ENCODE assay signal across 31 cellular contexts in the genomic region with DNA sequence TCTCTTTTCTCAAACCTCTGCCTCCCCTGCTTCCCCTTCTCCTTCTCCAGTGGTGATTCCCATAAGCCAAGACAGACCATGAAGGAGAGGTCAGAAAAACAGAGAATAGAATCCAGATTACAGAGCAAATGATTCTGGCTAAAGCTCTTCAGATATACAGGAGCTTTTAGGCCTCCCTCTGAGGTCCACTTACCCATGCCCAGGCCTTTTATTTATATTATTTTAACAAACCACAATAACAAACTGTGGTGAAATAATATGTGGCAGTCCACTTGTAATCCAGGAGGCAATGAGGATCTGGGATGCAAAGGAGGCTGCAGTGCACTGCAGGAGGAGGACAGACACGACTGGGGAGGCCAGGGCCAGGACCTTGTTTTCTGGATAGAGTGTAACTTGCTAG.
"Had no signal": no experiment of that assay in that cellular context is flagged by ENCODE, and none has a peak within 500 bp of the region (broad histone marks: within the 10 kb centered on the region; RNA-seq: fewer than 3 reads in every experiment).

No MANE protein-coding gene starts in this region.

- H3K36me3 ChIP-seq: brain microvascular endothelial cell had no signal

- H3K27ac ChIP-seq: brain microvascular endothelial cell, KMS-11, PC-9, VCaP had no signal

- DNase-seq: activated B cell treated with CpG ODN at 0.5 μM for 24 hours; activated CD4-positive, alpha-beta memory T cell treated with anti-CD3 and anti-CD28 coated beads, Interleukin-2, amount 10 ng/mL, durations not matched to agents 7 days and 5 days; activated CD4-positive, alpha-beta T cell treated with anti-CD3 and anti-CD28 coated beads for 4 hours; activated CD4-positive, CD25-positive, alpha-beta regulatory T cell treated with anti-CD3 and anti-CD28 coated beads, Interleukin-2, amount 50 U/mL, for 72 hours; activated CD8-positive, alpha-beta memory T cell treated with anti-CD3 and anti-CD28 coated beads for 24 hours; activated CD8-positive, alpha-beta memory T cell treated with anti-CD3 and anti-CD28 coated beads, Interleukin-2, amount 10 ng/mL, durations not matched to agents 7 days and 5 days; activated CD8-positive, alpha-beta memory T cell treated with anti-CD3 and anti-CD28 coated beads, Interleukin-2, amount 50 U/mL, for 48 hours; activated effector memory CD4-positive, alpha-beta T cell treated with Interleukin-2 at 50 U/mL for 16 hours; activated naive CD4-positive, alpha-beta T cell treated with anti-CD3 and anti-CD28 coated beads, Interleukin-2, amount 10 ng/mL, durations not matched to agents 7 days and 5 days; activated naive CD8-positive, alpha-beta T cell treated with anti-CD3 and anti-CD28 coated beads, Interleukin-2, amount 50 U/mL, for 24 hours; activated T-cell treated with anti-CD3 and anti-CD28 coated beads, Interleukin-2, amount 50 U/mL, for 48 hours; anterior cingulate cortex; brain microvascular endothelial cell; MM.1S; NCI-H1092; NCI-H1436 treated with DMSO at 0.1 percent for 48 hours; NCI-H1694 treated with DMSO at 0.1 percent for 48 hours; NCI-H2029; NCI-H2171; NCI-H510A; NCI-H526; NCI-H748 treated with DMSO at 0.1 percent for 48 hours; NK-92 treated with Interleukin-12 subunit alpha and Interleukin-12 subunit beta, amount 100 ng/mL, for 24 hours; PC-9; Right ventricle myocardium superior; SW 1271; T-helper 1 cell; T-helper 2 cell; T-helper 9 cell had no signal

- H3K27me3 ChIP-seq: brain microvascular endothelial cell had no signal

- H3K4me3 ChIP-seq: PC-9 had no signal
